In genomic region chr4:75025432-75025831, GRCh38 we compare ENCODE assay signal across 19 cellular contexts.
DNase-seq lines count a peak whose midpoint lies in the region; ATAC-seq and TF ChIP-seq lines count a peak whose summit lies in the region.
"Had no signal": no experiment of that assay in that cellular context is flagged by ENCODE, and none has a peak within 500 bp of the region (broad histone marks: within the 10 kb centered on the region; RNA-seq: fewer than 3 reads in every experiment).

No MANE protein-coding gene starts in this region.

- no peak for TF ChIP-seq CTCF in body of pancreas (IDR thresholded peaks at IDR 0.05)
- TF ChIP-seq CTCF in progenitor cell of endocrine pancreas (IDR thresholded peaks at IDR 0.05; ENCODE audit: unreplicated experiment), result no peak
- no peak for TF ChIP-seq CTCF in thyroid gland (IDR thresholded peaks at IDR 0.05)

- H3K9me3 Mint-ChIP-seq in progenitor cell of endocrine pancreas (ENCODE audit: low read depth), result peaks cover 3% of the 10 kb centered on the region
- H3K9me3 Mint-ChIP-seq: CD8-positive, alpha-beta T cell; GM23338 had no signal

- H3K27ac Mint-ChIP-seq in progenitor cell of endocrine pancreas, result peak overlapping the region; percentile 2
- H3K27ac Mint-ChIP-seq: CD8-positive, alpha-beta T cell; GM23338; HFFc6 had no signal

- H3K27me3 ChIP-seq in Karpas-422 (ENCODE audit: low read length) (no peaks in the 10 kb centered on the region), body of pancreas (no peaks in the 10 kb centered on the region), thyroid gland (no peaks in the 10 kb centered on the region)
- H3K27me3 ChIP-seq: BLaER1 had no signal

- H3K27me3 Mint-ChIP-seq in progenitor cell of endocrine pancreas, result no peaks in the 10 kb centered on the region

- WGBS in body of pancreas, 2 donors, result 68 to 72% methylated on average over 5 of the region's 5 CpGs
- 85 to 88% methylated on average over 5 of the region's 5 CpGs for WGBS in thyroid gland, 2 donors

- no peaks in the 10 kb centered on the region for H3K9me2 ChIP-seq in Karpas-422 (replicated peaks; ENCODE audit: insufficient read depth, low read length)

- H4K20me1 ChIP-seq in Karpas-422 (ENCODE audit: insufficient read depth, low read depth, low read length), result no peaks in the 10 kb centered on the region
- H4K20me1 ChIP-seq: BLaER1 had no signal

- peak overlapping the region; percentile 57 for H3K4me2 ChIP-seq in Karpas-422 (ENCODE audit: low read depth, low read length, poor library complexity, severe bottlenecking)
- H3K4me2 ChIP-seq: BLaER1, GM23338 had no signal

- H3K36me3 ChIP-seq in Karpas-422 (ENCODE audit: insufficient read depth, low read length), result peaks cover 23% of the 10 kb centered on the region
- H3K36me3 ChIP-seq in body of pancreas (replicated peaks in 1 of 2; ENCODE audit: insufficient read depth in 1 of 2, low read depth in 2 of 2), result no peaks in the 10 kb centered on the region
- H3K36me3 ChIP-seq in thyroid gland, result no peaks in the 10 kb centered on the region
- H3K36me3 ChIP-seq: BLaER1 had no signal

- ATAC-seq in body of pancreas (no peak), HG02938 (IDR thresholded peaks at IDR 0.05; ENCODE audit: unreplicated experiment) (no peak), HG03439 (IDR thresholded peaks at IDR 0.05; ENCODE audit: unreplicated experiment) (no peak), HG03280 (IDR thresholded peaks at IDR 0.05; ENCODE audit: unreplicated experiment) (no peak)
- ATAC-seq: CD8-positive, alpha-beta T cell; GM23338; HCT116 had no signal

- intact Hi-C loops in body of pancreas (cut with DNase I), result no loop called here
- intact Hi-C loops in thyroid gland (cut with DNase I), result loop anchor here (5.0 kb wide), 1 partner anchor 58 kb away; no protein-coding TSS in a partner anchor

- peak overlapping the region; percentile 33 for H3K4me3 ChIP-seq in Karpas-422 (ENCODE audit: low read length)
- H3K4me3 ChIP-seq in body of pancreas, result no peak overlapping the region
- H3K4me3 ChIP-seq in thyroid gland (replicated peaks in 1 of 3), result no peak overlapping the region
- H3K4me3 ChIP-seq: BLaER1, GM23338 had no signal

- no peak overlapping the region for H3K4me3 Mint-ChIP-seq in progenitor cell of endocrine pancreas (ENCODE audit: low read depth)
- H3K4me3 Mint-ChIP-seq: CD14-positive monocyte; CD8-positive, alpha-beta T cell; GM23338; HFFc6 had no signal

- peak overlapping the region; percentile 5; the same call in 1 of the 2 replicates for H3K9ac ChIP-seq in Karpas-422 (ENCODE audit: low read length)
- H3K9ac ChIP-seq: BLaER1 had no signal

- H3K4me1 Mint-ChIP-seq in progenitor cell of endocrine pancreas (ENCODE audit: low read depth), result peaks cover 4% of the 10 kb centered on the region

- H3K9me3 ChIP-seq in Karpas-422 (ENCODE audit: low read length) (no peaks in the 10 kb centered on the region), body of pancreas (no peaks in the 10 kb centered on the region), thyroid gland (no peaks in the 10 kb centered on the region)
- H3K9me3 ChIP-seq: BLaER1 had no signal

- DNase-seq in Karpas-422 (peak; percentile 90), body of pancreas (no peak), progenitor cell of endocrine pancreas (ENCODE audit: low spot score, unreplicated experiment) (no peak), thyroid gland (no peak)
- DNase-seq: 8988T; Calu3; CD8-positive, alpha-beta T cell; DMS 273 treated with DMSO at 0.1 percent for 48 hours; DMS53; DND-41; EL; HFFc6 had no signal

- H3K36me3 Mint-ChIP-seq in progenitor cell of endocrine pancreas (ENCODE audit: insufficient read depth), result peaks cover 1% of the 10 kb centered on the region
- H3K36me3 Mint-ChIP-seq: CD14-positive monocyte; CD8-positive, alpha-beta T cell had no signal

- TF ChIP-seq POLR2A in body of pancreas (IDR thresholded peaks at IDR 0.05), result no peak
- no peak for TF ChIP-seq POLR2A in thyroid gland (IDR thresholded peaks at IDR 0.05)

- H3K27ac ChIP-seq in Karpas-422 (ENCODE audit: low read length) (peak overlapping the region; percentile 80), body of pancreas (peak overlapping the region in 3 of 4 donors; percentile 88 to 90 (median 88)), thyroid gland (peak overlapping the region in 2 of 3 donors; percentile 8 to 93)
- H3K27ac ChIP-seq: BLaER1 had no signal

- peaks cover 40% of the 10 kb centered on the region for H3K79me2 ChIP-seq in Karpas-422 (ENCODE audit: low read length)

- H2AFZ ChIP-seq in Karpas-422 (ENCODE audit: low read length), result no peak overlapping the region
- H2AFZ ChIP-seq: GM23338 had no signal

- H3K4me1 ChIP-seq in Karpas-422 (ENCODE audit: low read length), result peaks cover 81% of the 10 kb centered on the region
- H3K4me1 ChIP-seq in body of pancreas, result peaks cover 62% of the 10 kb centered on the region
- peaks cover 30 to 38% of the 10 kb centered on the region in 2 donors for H3K4me1 ChIP-seq in thyroid gland
- H3K4me1 ChIP-seq: BLaER1 had no signal
